In the genomic region with DNA sequence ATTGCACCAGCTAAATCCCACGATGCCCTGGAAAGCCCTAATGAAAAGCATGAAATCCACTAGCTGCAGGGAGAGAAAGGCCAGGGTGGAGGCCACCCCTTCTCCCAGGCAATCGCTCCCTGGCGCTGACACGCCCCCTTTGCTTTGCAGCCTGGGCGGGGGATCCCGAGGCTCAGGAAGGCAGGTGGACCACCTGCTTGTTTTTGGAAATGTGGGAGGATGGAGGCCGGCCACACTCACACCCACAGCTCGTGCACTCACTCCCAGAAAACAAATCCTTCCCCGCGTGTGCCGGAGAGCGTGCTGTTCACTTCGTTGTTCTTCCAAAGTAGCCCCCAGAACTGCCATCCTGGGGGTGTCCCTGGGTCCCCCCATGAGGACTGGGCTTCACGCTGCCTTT, we compare ENCODE assay signal across 12 cellular contexts. TPM values are rescaled to one million over a fixed set of nuclear protein-coding genes. Genes with fewer than 3 reads are reported as not detected.
DNase-seq lines count a peak whose midpoint lies in the region; ATAC-seq and TF ChIP-seq lines count a peak whose summit lies in the region.
"Had no signal": no experiment of that assay in that cellular context is flagged by ENCODE, and none has a peak within 500 bp of the region (broad histone marks: within the 10 kb centered on the region; RNA-seq: fewer than 3 reads in every experiment).

No MANE protein-coding gene starts in this region.

- H3K9me3 Mint-ChIP-seq in endodermal cell = peaks cover 7% of the 10 kb centered on the region
- no peaks in the 10 kb centered on the region for H3K9me3 Mint-ChIP-seq in activated naive CD4-positive, alpha-beta T cell treated with anti-CD3 and anti-CD28 coated beads for 36 hours
- H3K9me3 Mint-ChIP-seq: CD4-positive, CD25-positive, alpha-beta regulatory T cell had no signal

- H3K79me2 ChIP-seq in osteoblast (ENCODE audit: insufficient read depth, low read length) = no peaks in the 10 kb centered on the region

- H3K4me3 ChIP-seq in endodermal cell (ENCODE audit: low read length) (no peak overlapping the region), osteoblast (ENCODE audit: insufficient read depth, low read length) (no peak overlapping the region)

- H3K27me3 ChIP-seq in endodermal cell (ENCODE audit: control insufficient read depth, insufficient read depth, low read length, poor library complexity, severe bottlenecking) = no peaks in the 10 kb centered on the region
- H3K27me3 ChIP-seq in osteoblast (ENCODE audit: insufficient read depth, low read length) = peaks cover 43% of the 10 kb centered on the region

- no peak for ATAC-seq in Right ventricle myocardium inferior
- no peak for ATAC-seq in left ventricle myocardium superior
- no peak for ATAC-seq in GM21367 (IDR thresholded peaks at IDR 0.05; ENCODE audit: unreplicated experiment)

- no peak overlapping the region for H3K27ac ChIP-seq in endodermal cell (ENCODE audit: low read depth, low read length)
- no peak overlapping the region for H3K27ac ChIP-seq in osteoblast (ENCODE audit: low read depth, low read length)
- H3K27ac ChIP-seq: 22Rv1, HL-60 had no signal

- no peak overlapping the region for H3K4me3 Mint-ChIP-seq in endodermal cell
- H3K4me3 Mint-ChIP-seq in activated naive CD4-positive, alpha-beta T cell treated with anti-CD3 and anti-CD28 coated beads for 36 hours = no peak overlapping the region
- H3K4me3 Mint-ChIP-seq: CD4-positive, CD25-positive, alpha-beta regulatory T cell had no signal

- intact Hi-C loops in Right ventricle myocardium inferior (cut with DNase I) = no loop called here
- intact Hi-C loops in left ventricle myocardium superior (cut with micrococcal nuclease) = no loop called here
- intact Hi-C loops in activated naive CD4-positive, alpha-beta T cell treated with anti-CD3 and anti-CD28 coated beads for 36 hours (cut with micrococcal nuclease) = no loop called here

- peaks cover 3% of the 10 kb centered on the region for H3K4me1 Mint-ChIP-seq in endodermal cell
- H3K4me1 Mint-ChIP-seq in activated naive CD4-positive, alpha-beta T cell treated with anti-CD3 and anti-CD28 coated beads for 36 hours (ENCODE audit: low read depth) = no peaks in the 10 kb centered on the region
- H3K4me1 Mint-ChIP-seq: CD4-positive, CD25-positive, alpha-beta regulatory T cell had no signal

- H2AFZ ChIP-seq in osteoblast (ENCODE audit: low read length) = no peak overlapping the region

- CTCF ChIA-PET in activated naive CD4-positive, alpha-beta T cell treated with anti-CD3 and anti-CD28 coated beads for 36 hours (lab: Charles Lee) = no interaction called here

- DNase-seq in Right ventricle myocardium inferior (ENCODE audit: missing footprints) = peak; percentile 9
- no peak for DNase-seq in left ventricle myocardium superior
- peak; percentile 73 for DNase-seq in endodermal cell
- DNase-seq in osteoblast (ENCODE audit: insufficient read length, low spot score, missing footprints) = peak; percentile 50
- no peak for DNase-seq in activated CD4-positive, alpha-beta T cell treated with anti-CD3 and anti-CD28 coated beads for 48 hours
- no peak for DNase-seq in activated naive CD4-positive, alpha-beta T cell treated with anti-CD3 and anti-CD28 coated beads for 36 hours
- DNase-seq: CD4-positive, CD25-positive, alpha-beta regulatory T cell; DMS53; GF-D8 had no signal

- H4K20me1 ChIP-seq in osteoblast (ENCODE audit: insufficient read depth, low read length) = no peaks in the 10 kb centered on the region

- no peaks in the 10 kb centered on the region for H3K27me3 Mint-ChIP-seq in endodermal cell (ENCODE audit: insufficient read depth)
- H3K27me3 Mint-ChIP-seq in activated naive CD4-positive, alpha-beta T cell treated with anti-CD3 and anti-CD28 coated beads for 36 hours (ENCODE audit: low read depth) = no peaks in the 10 kb centered on the region
- H3K27me3 Mint-ChIP-seq: CD4-positive, CD25-positive, alpha-beta regulatory T cell had no signal

- no peak overlapping the region for H3K4me2 ChIP-seq in osteoblast (ENCODE audit: insufficient read depth, low read length)

- 60 to 64% methylated on average over 10 to 14 of the region's 14 CpGs for WGBS in endodermal cell (ENCODE audit: insufficient coverage in 1 of 2, insufficient read length in 1 of 2), 2 experiments

- H3K9me3 ChIP-seq in endodermal cell (ENCODE audit: control insufficient read depth, low read length) (no peaks in the 10 kb centered on the region), osteoblast (ENCODE audit: low read depth, low read length) (no peaks in the 10 kb centered on the region)

- no peaks in the 10 kb centered on the region for H3K36me3 Mint-ChIP-seq in endodermal cell (ENCODE audit: low read depth)
- no peaks in the 10 kb centered on the region for H3K36me3 Mint-ChIP-seq in activated naive CD4-positive, alpha-beta T cell treated with anti-CD3 and anti-CD28 coated beads for 36 hours (ENCODE audit: low read depth)
- H3K36me3 Mint-ChIP-seq: CD4-positive, CD25-positive, alpha-beta regulatory T cell had no signal

- no peak for TF ChIP-seq CTCF in endodermal cell (conservative IDR thresholded peaks at IDR 0.05)
- no peak for TF ChIP-seq CTCF in osteoblast (IDR thresholded peaks at IDR 0.05; ENCODE audit: extremely low read depth, low read depth, low read length)

- H3K36me3 ChIP-seq in endodermal cell (ENCODE audit: control insufficient read depth, insufficient read depth, low read length) = no peaks in the 10 kb centered on the region
- H3K36me3 ChIP-seq in osteoblast (ENCODE audit: insufficient read depth, low read length) = no peaks in the 10 kb centered on the region

- no peak overlapping the region for H3K27ac Mint-ChIP-seq in endodermal cell
- no peak overlapping the region for H3K27ac Mint-ChIP-seq in activated naive CD4-positive, alpha-beta T cell treated with anti-CD3 and anti-CD28 coated beads for 36 hours
- H3K27ac Mint-ChIP-seq: CD4-positive, CD25-positive, alpha-beta regulatory T cell had no signal

- H3K4me1 ChIP-seq in endodermal cell (ENCODE audit: control insufficient read depth, insufficient read depth, low read length) (no peaks in the 10 kb centered on the region), osteoblast (ENCODE audit: insufficient read depth, low read length) (peaks cover 5% of the 10 kb centered on the region)

- no peak overlapping the region for H3K9ac ChIP-seq in endodermal cell (ENCODE audit: extremely low read depth, low read length, poor library complexity, severe bottlenecking)

RNA-seq across cellular contexts. Expression of a gene that starts 54.6 kb away (rescaled TPM):
- total RNA-seq in Right ventricle myocardium inferior (24.9 TPM), left ventricle myocardium superior (28.3 TPM), endodermal cell (1 to 10 TPM in 1 of 2 donors, under 1 TPM in 1; 0.35 to 1.6 TPM), osteoblast (0.29 and 0.36 TPM in 2 replicates)
- polyA plus RNA-seq in endodermal cell (2013, experiment 1 of 2) = 1.4 TPM
- 2.5 TPM for polyA plus RNA-seq in endodermal cell (2013, experiment 2 of 2)
- under 1 TPM; 0.22 to 0.24 TPM for total RNA-seq in activated naive CD4-positive, alpha-beta T cell treated with anti-CD3 and anti-CD28 coated beads for 36 hours

Comparison
In these comparisons a context has a peak if more than half of its experiments do, and no peak if none do; other contexts are left out.
1. DNase-seq: peak in Right ventricle myocardium inferior (single experiment), endodermal cell (single experiment) and osteoblast (single experiment); none in left ventricle myocardium superior (single experiment), activated CD4-positive, alpha-beta T cell treated with anti-CD3 and anti-CD28 coated beads for 48 hours (single experiment) and activated naive CD4-positive, alpha-beta T cell treated with anti-CD3 and anti-CD28 coated beads for 36 hours (single experiment).